Comparison of ENCODE assay signal across 9 cellular contexts in genomic region chr18:74457043-74457742, GRCh38. TPM values are rescaled to one million over a fixed set of nuclear protein-coding genes. Genes with fewer than 3 reads are reported as not detected.
A peak's percentile ranks its signal among the peaks of the same experiment; 100 is the strongest.
DNase-seq lines count a peak whose midpoint lies in the region; ATAC-seq and TF ChIP-seq lines count a peak whose summit lies in the region.
"Had no signal": no experiment of that assay in that cellular context is flagged by ENCODE, and none has a peak within 500 bp of the region (broad histone marks: within the 10 kb centered on the region; RNA-seq: fewer than 3 reads in every experiment).

TSS of gene DIPK1C (minus strand) at chr18:74457308. CDS start at chr18:74457259, 49 bp downstream.

- peak within 1 kb of the TSS; percentile 99 for H3K4me2 ChIP-seq in neural progenitor cell

- H3K4me3 Mint-ChIP-seq in neural progenitor cell (peak within 1 kb of the TSS; percentile 88), HFFc6 (no peak within 1 kb of the TSS)
- H3K4me3 Mint-ChIP-seq: T-helper 1 cell treated with Interleukin-12 subunit alpha and Interleukin-12 subunit beta and Interleukin-4 antibody, amounts not matched to agents 30 μg/mL and 1 μg/mL, for 36 hours had no signal

- H3K79me2 ChIP-seq in neural progenitor cell (ENCODE audit: low read depth): peaks cover 3% of the 10 kb centered on the region

- H3K36me3 Mint-ChIP-seq in neural progenitor cell (no peaks in the 10 kb centered on the region), HFFc6 (ENCODE audit: low read depth) (no peaks in the 10 kb centered on the region)

- H3K27ac ChIP-seq in RWPE2 (ENCODE audit: poor library complexity, severe bottlenecking) (no peak within 1 kb of the TSS), gastroesophageal sphincter (no peak within 1 kb of the TSS), neural progenitor cell (no peak within 1 kb of the TSS)

- H3K27me3 Mint-ChIP-seq in neural progenitor cell (ENCODE audit: insufficient read depth, low read depth): peaks cover 40% of the 10 kb centered on the region
- H3K27me3 Mint-ChIP-seq in HFFc6 (ENCODE audit: insufficient read depth): peaks cover 52% of the 10 kb centered on the region

- DNase-seq in C1 segment of cervical spinal cord (lab: John Stamatoyannopoulos, UW) (peak in 9 of 14 donors; percentile 33 to 82 (median 55)), RWPE2 (ENCODE audit: low spot score) (no peak), neural progenitor cell (ENCODE audit: low spot score) (peak; percentile 69), DMS153 treated with DMSO at 0.1 percent for 48 hours (lab: John Stamatoyannopoulos, UW; ENCODE audit: unreplicated experiment) (no peak), HFFc6 (no peak)
- no peak for DNase-seq in effector CD8-positive, alpha-beta T cell (lab: John Stamatoyannopoulos, UW)

- peaks cover 32% of the 10 kb centered on the region for H3K4me1 Mint-ChIP-seq in neural progenitor cell
- no peaks in the 10 kb centered on the region for H3K4me1 Mint-ChIP-seq in HFFc6 (ENCODE audit: low read depth)

- no peaks in the 10 kb centered on the region for H3K9me3 ChIP-seq in RWPE2 (ENCODE audit: severe bottlenecking)
- no peaks in the 10 kb centered on the region for H3K9me3 ChIP-seq in gastroesophageal sphincter
- H3K9me3 ChIP-seq in neural progenitor cell (ENCODE audit: low read depth): no peaks in the 10 kb centered on the region

- TF ChIP-seq EP300 in gastroesophageal sphincter (IDR thresholded peaks at IDR 0.05): no peak

- H3K4me1 ChIP-seq in RWPE2 (ENCODE audit: insufficient read depth, poor library complexity, severe bottlenecking) (no peaks in the 10 kb centered on the region), gastroesophageal sphincter (peaks cover 0 to 21% (median 3%) of the 10 kb centered on the region in 3 donors), neural progenitor cell (peaks cover 55% of the 10 kb centered on the region)

- no peaks in the 10 kb centered on the region for H4K20me1 ChIP-seq in neural progenitor cell (ENCODE audit: low read depth)

- H3K27me3 ChIP-seq in RWPE2 (ENCODE audit: insufficient read depth, poor library complexity, severe bottlenecking) (peaks cover 67% of the 10 kb centered on the region), gastroesophageal sphincter (peaks cover 84% of the 10 kb centered on the region), neural progenitor cell (peaks cover 50% of the 10 kb centered on the region)

- H3K9me3 Mint-ChIP-seq in neural progenitor cell (no peaks in the 10 kb centered on the region), HFFc6 (no peaks in the 10 kb centered on the region)
- H3K9me3 Mint-ChIP-seq: T-helper 1 cell treated with Interleukin-12 subunit alpha and Interleukin-12 subunit beta and Interleukin-4 antibody, amounts not matched to agents 30 μg/mL and 1 μg/mL, for 36 hours had no signal

- peak within 1 kb of the TSS; percentile 9 for H3K9ac ChIP-seq in neural progenitor cell

- peaks cover 49% of the 10 kb centered on the region for H3F3A ChIP-seq in neural progenitor cell (ENCODE audit: low read depth)

- ATAC-seq in RWPE2 (ENCODE audit: low read depth): 0 out of 3 replicates have a peak, but pooled peaks have one; percentile 22
- ATAC-seq in gastroesophageal sphincter: peak; percentile 34
- no peak for ATAC-seq in GM18520 (IDR thresholded peaks at IDR 0.05; ENCODE audit: unreplicated experiment)

- no peak for TF ChIP-seq POLR2A in gastroesophageal sphincter (IDR thresholded peaks at IDR 0.05)

- H3K27ac Mint-ChIP-seq in neural progenitor cell (no peak within 1 kb of the TSS), HFFc6 (no peak within 1 kb of the TSS)
- H3K27ac Mint-ChIP-seq: T-helper 1 cell treated with Interleukin-12 subunit alpha and Interleukin-12 subunit beta and Interleukin-4 antibody, amounts not matched to agents 30 μg/mL and 1 μg/mL, for 36 hours had no signal

- 2 to 13% methylated on average over 3 to 15 of the region's 77 CpGs for WGBS in gastroesophageal sphincter (ENCODE audit: low coverage in 1 of 2), 2 donors

- TF ChIP-seq CTCF in RWPE2 (IDR thresholded peaks at IDR 0.05; ENCODE audit: poor library complexity, severe bottlenecking) (no peak), gastroesophageal sphincter (IDR thresholded peaks at IDR 0.05) (no peak), neural progenitor cell (IDR thresholded peaks at IDR 0.05) (no peak), HFFc6 (IDR thresholded peaks at IDR 0.05) (no peak)

- H3K4me3 ChIP-seq in RWPE2 (ENCODE audit: severe bottlenecking): no peak within 1 kb of the TSS
- peak within 1 kb of the TSS; percentile 9 to 50 for H3K4me3 ChIP-seq in gastroesophageal sphincter
- peak within 1 kb of the TSS; percentile 91 for H3K4me3 ChIP-seq in neural progenitor cell

- no peaks in the 10 kb centered on the region for H3K36me3 ChIP-seq in RWPE2 (ENCODE audit: low read depth)
- no peaks in the 10 kb centered on the region for H3K36me3 ChIP-seq in gastroesophageal sphincter
- H3K36me3 ChIP-seq in neural progenitor cell: no peaks in the 10 kb centered on the region

- peak within 1 kb of the TSS; percentile 88 for H2AFZ ChIP-seq in neural progenitor cell (replicated peaks)

RNA-seq across cellular contexts. Expression of gene DIPK1C, which starts in this region (rescaled TPM):
- total RNA-seq in gastroesophageal sphincter: under 1 TPM in 2 of 4 donors, not detected in 2; 0.13 to 0.42 TPM
- total RNA-seq in neural progenitor cell (ENCODE audit: low replicate concordance): 12.9 and 13.7 TPM in 2 replicates
- not detected for total RNA-seq in HFFc6 (2021; fragmentation: NEBNext Ultra II Directional; extraction: Animal tissue kit (Norgen Biotek cat#: 25700))

Comparison
In these comparisons a context has a peak if more than half of its experiments do, and no peak if none do; other contexts are left out.
1. Peak in ATAC-seq and H3K4me3 ChIP-seq in gastroesophageal sphincter; RNA of the gene not detected or under 1 TPM.
2. DNase-seq: peak in C1 segment of cervical spinal cord (9 of 14) and neural progenitor cell (single experiment); none in RWPE2 (single experiment), DMS153 treated with DMSO at 0.1 percent for 48 hours (single experiment), HFFc6 (single experiment) and effector CD8-positive, alpha-beta T cell (single experiment).